In genomic region chr4:56387023-56388001, GRCh38 we compare ENCODE assay signal across 8 cellular contexts. TPM values are rescaled to one million over a fixed set of nuclear protein-coding genes. Genes with fewer than 3 reads are reported as not detected.
A peak's percentile ranks its signal among the peaks of the same experiment; 100 is the strongest.
DNase-seq lines count a peak whose midpoint lies in the region; ATAC-seq and TF ChIP-seq lines count a peak whose summit lies in the region.

Gene AASDH, minus strand, starts transcription at chr4:56387491. Its CDS starts 3,192 bp downstream, at chr4:56384299.

- H4K20me1 ChIP-seq in BLaER1 treated with 17β-estradiol and CSF1 and Interleukin-3, amounts not matched to agents 10 nM and 100 nM: no peaks in the 10 kb centered on the region

- H3K27ac Mint-ChIP-seq in dendritic cell treated with granulocyte-macrophage colony-stimulating factor and Interleukin-4, amounts not matched to agents 40 ng/mL and 50 ng/mL, for 4 days: peak within 1 kb of the TSS; percentile 99

- ATAC-seq in GM19351 (IDR thresholded peaks at IDR 0.05; ENCODE audit: unreplicated experiment): peak; percentile 93
- ATAC-seq in HG03521 (IDR thresholded peaks at IDR 0.05; ENCODE audit: unreplicated experiment): peak; percentile 91
- peak; percentile 97 for ATAC-seq in left lung

- peaks cover 13 to 33% (median 27%) of the 10 kb centered on the region in 10 experiments for H3K4me1 ChIP-seq in BLaER1 treated with 17β-estradiol and CSF1 and Interleukin-3, amounts not matched to agents 10 nM and 100 nM
- H3K4me1 ChIP-seq in left lung: peaks cover 0 to 26% of the 10 kb centered on the region in 2 donors

- no peaks in the 10 kb centered on the region for H3K9me3 Mint-ChIP-seq in dendritic cell treated with granulocyte-macrophage colony-stimulating factor and Interleukin-4, amounts not matched to agents 40 ng/mL and 50 ng/mL, for 4 days

- DNase-seq in NCI-H748 (lab: John Stamatoyannopoulos, UW; ENCODE audit: unreplicated experiment): peak; percentile 95
- peak; percentile 93 to 98 for DNase-seq in activated CD4-positive, alpha-beta T cell treated with anti-CD3 and anti-CD28 coated beads, Interleukin-2, amount 50 U/mL, for 24 hours (ENCODE audit: low read depth in 1 of 2, low spot score in 1 of 2)
- DNase-seq in left lung: peak; percentile 93 to 95
- peak; percentile 95 to 96 for DNase-seq in stimulated activated CD4-positive, alpha-beta T cell treated with anti-CD3 and anti-CD28 coated beads, Interleukin-2, amount 100 ng/mL, for 48 hours

- peak within 1 kb of the TSS; percentile 72 to 93 (median 89) for H3K27ac ChIP-seq in BLaER1 treated with 17β-estradiol and CSF1 and Interleukin-3, amounts not matched to agents 10 nM and 100 nM
- peak within 1 kb of the TSS; percentile 98 to 99 for H3K27ac ChIP-seq in left lung

- H3K9ac ChIP-seq in BLaER1 treated with 17β-estradiol and CSF1 and Interleukin-3, amounts not matched to agents 10 nM and 100 nM: peak within 1 kb of the TSS; percentile 82 to 94 (median 88)

- H3K27me3 Mint-ChIP-seq in dendritic cell treated with granulocyte-macrophage colony-stimulating factor and Interleukin-4, amounts not matched to agents 40 ng/mL and 50 ng/mL, for 4 days: no peaks in the 10 kb centered on the region

- H3K4me2 ChIP-seq in BLaER1 treated with 17β-estradiol and CSF1 and Interleukin-3, amounts not matched to agents 10 nM and 100 nM: peak within 1 kb of the TSS; percentile 83 to 96 (median 91)

- H3K36me3 ChIP-seq in BLaER1 treated with 17β-estradiol and CSF1 and Interleukin-3, amounts not matched to agents 10 nM and 100 nM: peaks cover 0 to 25% (median 5%) of the 10 kb centered on the region in 11 experiments; a peak in 10 of 22 replicates
- no peaks in the 10 kb centered on the region for H3K36me3 ChIP-seq in left lung

- no peaks in the 10 kb centered on the region for H3K27me3 ChIP-seq in BLaER1 treated with 17β-estradiol and CSF1 and Interleukin-3, amounts not matched to agents 10 nM and 100 nM
- H3K27me3 ChIP-seq in left lung: no peaks in the 10 kb centered on the region

- H3K36me3 Mint-ChIP-seq in dendritic cell treated with granulocyte-macrophage colony-stimulating factor and Interleukin-4, amounts not matched to agents 40 ng/mL and 50 ng/mL, for 4 days (ENCODE audit: low read depth): peaks cover 10% of the 10 kb centered on the region

- peak within 1 kb of the TSS; percentile 70 to 83 (median 75) for H3K4me3 ChIP-seq in BLaER1 treated with 17β-estradiol and CSF1 and Interleukin-3, amounts not matched to agents 10 nM and 100 nM
- peak within 1 kb of the TSS; percentile 66 to 73 for H3K4me3 ChIP-seq in left lung

- peaks cover 14% of the 10 kb centered on the region for H3K4me1 Mint-ChIP-seq in dendritic cell treated with granulocyte-macrophage colony-stimulating factor and Interleukin-4, amounts not matched to agents 40 ng/mL and 50 ng/mL, for 4 days (ENCODE audit: low read depth)

- peak within 1 kb of the TSS; percentile 87 for H3K4me3 Mint-ChIP-seq in dendritic cell treated with granulocyte-macrophage colony-stimulating factor and Interleukin-4, amounts not matched to agents 40 ng/mL and 50 ng/mL, for 4 days

- no peak for TF ChIP-seq CTCF in left lung (IDR thresholded peaks at IDR 0.05)

- H3K9me3 ChIP-seq in BLaER1 treated with 17β-estradiol and CSF1 and Interleukin-3, amounts not matched to agents 10 nM and 100 nM (replicated peaks in 1 of 11): no peaks in the 10 kb centered on the region
- H3K9me3 ChIP-seq in left lung: no peaks in the 10 kb centered on the region

- intact Hi-C loops in dendritic cell treated with granulocyte-macrophage colony-stimulating factor and Interleukin-4, amounts not matched to agents 40 ng/mL and 50 ng/mL, for 4 days (cut with micrococcal nuclease): loop anchor here (1.0 to 5.0 kb wide), 4 partner anchors 49 to 520 kb away; partner anchors contain the start of genes CEP135, PAICS, REST and SRP72
- intact Hi-C loops in left lung (cut with DNase I): no loop called here

RNA-seq across cellular contexts. Expression of gene AASDH, which starts in this region (rescaled TPM):
- 10 to 100 TPM; 12.3 to 15.3 TPM for total RNA-seq in left lung

Comparison
In these comparisons a context has a peak if more than half of its experiments do, and no peak if none do; other contexts are left out.
1. Peak in every context shown above with its lines: DNase-seq, ATAC-seq, H3K4me3 ChIP-seq and H3K27ac ChIP-seq.